ENCODE assay signal across 1 cellular context in the genomic region with DNA sequence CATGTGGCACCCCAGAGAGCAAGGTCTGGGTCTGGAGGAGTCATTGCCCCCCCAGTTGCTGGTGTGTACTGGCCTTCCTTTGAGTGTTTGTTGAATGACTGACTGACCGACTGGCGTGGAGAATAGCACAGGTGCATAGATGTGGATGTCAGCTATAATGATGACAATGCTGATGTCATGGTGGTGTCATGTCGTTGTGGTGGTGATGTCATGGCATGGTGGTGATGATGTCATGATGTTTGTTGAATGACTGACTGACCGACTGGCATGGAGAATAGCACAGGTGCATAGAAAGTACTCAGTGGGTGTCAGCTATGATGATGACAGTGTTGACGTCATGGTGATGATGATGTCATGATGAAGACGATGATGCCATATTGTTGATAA.
TF ChIP-seq lines count a peak whose summit lies in the region.

No MANE protein-coding gene starts in this region.

TF ChIP-seq in H1, 55 proteins besides CTCF, POLR2A, EP300 and RAD21:
- TF ChIP-seq CREB1 (IDR thresholded peaks at IDR 0.05) (peak; percentile 95), JUND (IDR thresholded peaks at IDR 0.05; ENCODE audit: low read length) (no peak), HDAC2 (IDR thresholded peaks at IDR 0.05; ENCODE audit: borderline replicate concordance in 1 of 2, low read depth in 2 of 2, low read length in 2 of 2) (no peak), KDM1A (IDR thresholded peaks at IDR 0.05; ENCODE audit: borderline replicate concordance, low read length) (0 out of 2 replicates have a peak, but pooled peaks have one; percentile 41)
- TF ChIP-seq, protein P1, sequence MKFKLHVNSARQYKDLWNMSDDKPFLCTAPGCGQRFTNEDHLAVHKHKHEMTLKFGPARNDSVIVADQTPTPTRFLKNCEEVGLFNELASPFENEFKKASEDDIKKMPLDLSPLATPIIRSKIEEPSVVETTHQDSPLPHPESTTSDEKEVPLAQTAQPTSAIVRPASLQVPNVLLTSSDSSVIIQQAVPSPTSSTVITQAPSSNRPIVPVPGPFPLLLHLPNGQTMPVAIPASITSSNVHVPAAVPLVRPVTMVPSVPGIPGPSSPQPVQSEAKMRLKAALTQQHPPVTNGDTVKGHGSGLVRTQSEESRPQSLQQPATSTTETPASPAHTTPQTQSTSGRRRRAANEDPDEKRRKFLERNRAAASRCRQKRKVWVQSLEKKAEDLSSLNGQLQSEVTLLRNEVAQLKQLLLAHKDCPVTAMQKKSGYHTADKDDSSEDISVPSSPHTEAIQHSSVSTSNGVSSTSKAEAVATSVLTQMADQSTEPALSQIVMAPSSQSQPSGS (IDR thresholded peaks at IDR 0.05; ENCODE audit: low read length), result peak; percentile 90
